Comparison of ENCODE assay signal across 9 cellular contexts in genomic region chr5:128537999-128538248, GRCh38. TPM values are rescaled to one million over a fixed set of nuclear protein-coding genes. Genes with fewer than 3 reads are reported as not detected.
DNase-seq lines count a peak whose midpoint lies in the region; ATAC-seq and TF ChIP-seq lines count a peak whose summit lies in the region.
"Had no signal": no experiment of that assay in that cellular context is flagged by ENCODE, and none has a peak within 500 bp of the region (broad histone marks: within the 10 kb centered on the region; RNA-seq: fewer than 3 reads in every experiment).

TSS of gene FBN2 (minus strand) at chr5:128538245. CDS start at chr5:128537603, 642 bp downstream.

- no peaks in the 10 kb centered on the region for H3K9me3 Mint-ChIP-seq in activated CD8-positive, alpha-beta T cell treated with anti-CD3 and anti-CD28 coated beads, Interleukin-2, amount 10 ng/mL, durations not matched to agents 7 days and 5 days (ENCODE audit: insufficient read depth)
- H3K9me3 Mint-ChIP-seq in activated CD8-positive, alpha-beta T cell treated with anti-CD3 and anti-CD28 coated beads for 36 hours, result no peaks in the 10 kb centered on the region
- H3K9me3 Mint-ChIP-seq in endodermal cell, result no peaks in the 10 kb centered on the region
- no peaks in the 10 kb centered on the region for H3K9me3 Mint-ChIP-seq in activated T-helper 2 cell treated with anti-CD3 and anti-CD28 coated beads, Interferon-gamma antibody, Interleukin-2, Interleukin-4, amounts not matched to agents 10 μg/mL and 5 μg/mL and 100 μg/mL, durations not matched to agents 14 hours and 24 hours and 36 hours

- no peaks in the 10 kb centered on the region for H3K36me3 Mint-ChIP-seq in activated CD8-positive, alpha-beta T cell treated with anti-CD3 and anti-CD28 coated beads, Interleukin-2, amount 10 ng/mL, durations not matched to agents 7 days and 5 days (ENCODE audit: low read depth)
- peaks cover 1% of the 10 kb centered on the region for H3K36me3 Mint-ChIP-seq in activated CD8-positive, alpha-beta T cell treated with anti-CD3 and anti-CD28 coated beads for 36 hours (ENCODE audit: low read depth)
- H3K36me3 Mint-ChIP-seq in endodermal cell (ENCODE audit: low read depth), result peaks cover 16% of the 10 kb centered on the region
- no peaks in the 10 kb centered on the region for H3K36me3 Mint-ChIP-seq in activated T-helper 2 cell treated with anti-CD3 and anti-CD28 coated beads, Interferon-gamma antibody, Interleukin-2, Interleukin-4, amounts not matched to agents 10 μg/mL and 5 μg/mL and 100 μg/mL, durations not matched to agents 14 hours and 24 hours and 36 hours (ENCODE audit: low read depth)

- CTCF ChIA-PET in activated CD8-positive, alpha-beta T cell treated with anti-CD3 and anti-CD28 coated beads, Interleukin-2, amount 10 ng/mL, durations not matched to agents 7 days and 5 days (lab: Charles Lee), result no interaction called here
- CTCF ChIA-PET in activated CD8-positive, alpha-beta T cell treated with anti-CD3 and anti-CD28 coated beads for 36 hours (lab: Charles Lee), result no interaction called here

- H3K27me3 ChIP-seq in endodermal cell (ENCODE audit: control insufficient read depth, insufficient read depth, low read length, poor library complexity, severe bottlenecking) (peaks cover 10% of the 10 kb centered on the region), muscle layer of duodenum (ENCODE audit: low read depth, low read length) (no peaks in the 10 kb centered on the region), uterus (no peaks in the 10 kb centered on the region)

- H3K4me3 ChIP-seq in endodermal cell (ENCODE audit: low read length) (peak within 1 kb of the TSS; percentile 70), muscle layer of duodenum (ENCODE audit: low read depth in 1 of 2, low read length in 2 of 2) (peak within 1 kb of the TSS; percentile 41 to 89), uterus (peak within 1 kb of the TSS; percentile 40 to 45)

- H3K4me1 Mint-ChIP-seq in activated CD8-positive, alpha-beta T cell treated with anti-CD3 and anti-CD28 coated beads, Interleukin-2, amount 10 ng/mL, durations not matched to agents 7 days and 5 days (ENCODE audit: low read depth), result peaks cover 1% of the 10 kb centered on the region
- no peaks in the 10 kb centered on the region for H3K4me1 Mint-ChIP-seq in activated CD8-positive, alpha-beta T cell treated with anti-CD3 and anti-CD28 coated beads for 36 hours (ENCODE audit: low read depth)
- H3K4me1 Mint-ChIP-seq in endodermal cell, result peaks cover 4% of the 10 kb centered on the region
- H3K4me1 Mint-ChIP-seq in activated T-helper 2 cell treated with anti-CD3 and anti-CD28 coated beads, Interferon-gamma antibody, Interleukin-2, Interleukin-4, amounts not matched to agents 10 μg/mL and 5 μg/mL and 100 μg/mL, durations not matched to agents 14 hours and 24 hours and 36 hours (ENCODE audit: low read depth), result no peaks in the 10 kb centered on the region

- H3K27ac ChIP-seq in endodermal cell (ENCODE audit: low read depth, low read length) (peak within 1 kb of the TSS; percentile 77), muscle layer of duodenum (ENCODE audit: low read length) (no peak within 1 kb of the TSS), uterus (peak within 1 kb of the TSS; percentile 34 to 36)

- TF ChIP-seq POLR2A in uterus (IDR thresholded peaks at IDR 0.05), result no peak

- no peaks in the 10 kb centered on the region for H3K36me3 ChIP-seq in endodermal cell (ENCODE audit: control insufficient read depth, insufficient read depth, low read length)
- no peaks in the 10 kb centered on the region for H3K36me3 ChIP-seq in muscle layer of duodenum (ENCODE audit: control insufficient read depth in 1 of 2, insufficient read depth in 2 of 2, low read length in 2 of 2)
- no peaks in the 10 kb centered on the region for H3K36me3 ChIP-seq in uterus

- POLR2A ChIA-PET in activated CD8-positive, alpha-beta T cell treated with anti-CD3 and anti-CD28 coated beads, Interleukin-2, amount 10 ng/mL, durations not matched to agents 7 days and 5 days (lab: Charles Lee), result no interaction called here
- POLR2A ChIA-PET in activated CD8-positive, alpha-beta T cell treated with anti-CD3 and anti-CD28 coated beads for 36 hours (lab: Charles Lee), result no interaction called here

- DNase-seq in activated CD8-positive, alpha-beta T cell treated with anti-CD3 and anti-CD28 coated beads, Interleukin-2, amount 10 ng/mL, durations not matched to agents 7 days and 5 days, result no peak
- no peak for DNase-seq in activated CD8-positive, alpha-beta T cell treated with anti-CD3 and anti-CD28 coated beads for 36 hours
- DNase-seq in endodermal cell (no peak), uterus (no peak), DMS 273 treated with DMSO at 0.1 percent for 48 hours (lab: John Stamatoyannopoulos, UW) (no peak)
- DNase-seq in activated T-helper 2 cell treated with anti-CD3 and anti-CD28 coated beads, Interferon-gamma antibody, Interleukin-2, Interleukin-4, amounts not matched to agents 10 μg/mL and 5 μg/mL and 100 μg/mL, durations not matched to agents 14 hours and 24 hours and 36 hours (ENCODE audit: low spot score), result no peak
- DNase-seq: NCI-H1694 had no signal

- peaks cover 19% of the 10 kb centered on the region for H3K27me3 Mint-ChIP-seq in activated CD8-positive, alpha-beta T cell treated with anti-CD3 and anti-CD28 coated beads, Interleukin-2, amount 10 ng/mL, durations not matched to agents 7 days and 5 days (ENCODE audit: low read depth)
- peaks cover 29% of the 10 kb centered on the region for H3K27me3 Mint-ChIP-seq in activated CD8-positive, alpha-beta T cell treated with anti-CD3 and anti-CD28 coated beads for 36 hours
- H3K27me3 Mint-ChIP-seq in endodermal cell (ENCODE audit: insufficient read depth), result peaks cover 52% of the 10 kb centered on the region
- peaks cover 35% of the 10 kb centered on the region for H3K27me3 Mint-ChIP-seq in activated T-helper 2 cell treated with anti-CD3 and anti-CD28 coated beads, Interferon-gamma antibody, Interleukin-2, Interleukin-4, amounts not matched to agents 10 μg/mL and 5 μg/mL and 100 μg/mL, durations not matched to agents 14 hours and 24 hours and 36 hours (ENCODE audit: low read depth)

- no peak within 1 kb of the TSS for H3K27ac Mint-ChIP-seq in activated CD8-positive, alpha-beta T cell treated with anti-CD3 and anti-CD28 coated beads, Interleukin-2, amount 10 ng/mL, durations not matched to agents 7 days and 5 days
- H3K27ac Mint-ChIP-seq in activated CD8-positive, alpha-beta T cell treated with anti-CD3 and anti-CD28 coated beads for 36 hours, result no peak within 1 kb of the TSS
- no peak within 1 kb of the TSS for H3K27ac Mint-ChIP-seq in endodermal cell
- no peak within 1 kb of the TSS for H3K27ac Mint-ChIP-seq in activated T-helper 2 cell treated with anti-CD3 and anti-CD28 coated beads, Interferon-gamma antibody, Interleukin-2, Interleukin-4, amounts not matched to agents 10 μg/mL and 5 μg/mL and 100 μg/mL, durations not matched to agents 14 hours and 24 hours and 36 hours

- H3K9me3 ChIP-seq in endodermal cell (ENCODE audit: control insufficient read depth, low read length), result no peaks in the 10 kb centered on the region
- H3K9me3 ChIP-seq in muscle layer of duodenum (ENCODE audit: control insufficient read depth in 1 of 2, low read length in 2 of 2), result no peaks in the 10 kb centered on the region
- H3K9me3 ChIP-seq in uterus, result no peaks in the 10 kb centered on the region

- H3K4me3 Mint-ChIP-seq in activated CD8-positive, alpha-beta T cell treated with anti-CD3 and anti-CD28 coated beads, Interleukin-2, amount 10 ng/mL, durations not matched to agents 7 days and 5 days, result peak within 1 kb of the TSS; percentile 15
- no peak within 1 kb of the TSS for H3K4me3 Mint-ChIP-seq in activated CD8-positive, alpha-beta T cell treated with anti-CD3 and anti-CD28 coated beads for 36 hours
- peak within 1 kb of the TSS; percentile 63 for H3K4me3 Mint-ChIP-seq in endodermal cell
- no peak within 1 kb of the TSS for H3K4me3 Mint-ChIP-seq in activated T-helper 2 cell treated with anti-CD3 and anti-CD28 coated beads, Interferon-gamma antibody, Interleukin-2, Interleukin-4, amounts not matched to agents 10 μg/mL and 5 μg/mL and 100 μg/mL, durations not matched to agents 14 hours and 24 hours and 36 hours (ENCODE audit: low read depth)

- intact Hi-C loops in activated CD8-positive, alpha-beta T cell treated with anti-CD3 and anti-CD28 coated beads for 36 hours (cut with micrococcal nuclease), result no loop called here
- intact Hi-C loops in uterus (cut with DNase I; ENCODE audit: low total_unique reads), result no loop called here
- intact Hi-C loops in activated T-helper 2 cell treated with anti-CD3 and anti-CD28 coated beads, Interferon-gamma antibody, Interleukin-2, Interleukin-4, amounts not matched to agents 10 μg/mL and 5 μg/mL and 100 μg/mL, durations not matched to agents 14 hours and 24 hours and 36 hours (cut with micrococcal nuclease), result no loop called here

- no peak for ATAC-seq in activated CD8-positive, alpha-beta T cell treated with anti-CD3 and anti-CD28 coated beads, Interleukin-2, amount 10 ng/mL, durations not matched to agents 7 days and 5 days
- no peak for ATAC-seq in activated CD8-positive, alpha-beta T cell treated with anti-CD3 and anti-CD28 coated beads for 36 hours
- ATAC-seq in HG02938 (IDR thresholded peaks at IDR 0.05; ENCODE audit: unreplicated experiment), result no peak

- TF ChIP-seq CTCF in activated CD8-positive, alpha-beta T cell treated with anti-CD3 and anti-CD28 coated beads for 36 hours (IDR thresholded peaks at IDR 0.05), result no peak
- no peak for TF ChIP-seq CTCF in endodermal cell (conservative IDR thresholded peaks at IDR 0.05)
- no peak for TF ChIP-seq CTCF in uterus (IDR thresholded peaks at IDR 0.05)

- no peaks in the 10 kb centered on the region for H3K4me1 ChIP-seq in endodermal cell (ENCODE audit: control insufficient read depth, insufficient read depth, low read length)
- peaks cover 0 to 17% of the 10 kb centered on the region in 2 donors for H3K4me1 ChIP-seq in muscle layer of duodenum (ENCODE audit: control insufficient read depth in 1 of 2, insufficient read depth in 2 of 2, low read length in 2 of 2)
- H3K4me1 ChIP-seq in uterus, result peaks cover 0 to 7% of the 10 kb centered on the region in 2 donors

- H3K9ac ChIP-seq in endodermal cell (ENCODE audit: extremely low read depth, low read length, poor library complexity, severe bottlenecking), result peak within 1 kb of the TSS; percentile 58

- WGBS in endodermal cell (ENCODE audit: insufficient coverage in 1 of 2, insufficient read length in 1 of 2), 2 experiments, result 0% methylated on average over 4 to 26 of the region's 26 CpGs

RNA-seq across cellular contexts. Expression of gene FBN2, which starts in this region (rescaled TPM):
- not detected for total RNA-seq in activated CD8-positive, alpha-beta T cell treated with anti-CD3 and anti-CD28 coated beads, Interleukin-2, amount 10 ng/mL, durations not matched to agents 7 days and 5 days
- not detected for total RNA-seq in activated CD8-positive, alpha-beta T cell treated with anti-CD3 and anti-CD28 coated beads for 36 hours
- total RNA-seq in endodermal cell, result 100 to 1,000 TPM; 131 to 212 TPM
- 58.7 TPM for polyA plus RNA-seq in endodermal cell (2013, experiment 1 of 2)
- polyA plus RNA-seq in endodermal cell (2013, experiment 2 of 2), result 61.4 TPM
- 100 to 1,000 TPM in 1 of 4 donors, 1 to 10 TPM in 3; 1.0 to 389 (median 2.8) TPM for total RNA-seq in uterus
- not detected in 2 replicates for total RNA-seq in activated T-helper 2 cell treated with anti-CD3 and anti-CD28 coated beads, Interferon-gamma antibody, Interleukin-2, Interleukin-4, amounts not matched to agents 10 μg/mL and 5 μg/mL and 100 μg/mL, durations not matched to agents 14 hours and 24 hours and 36 hours

Comparison
In these comparisons a context has a peak if more than half of its experiments do, and no peak if none do; other contexts are left out.
1. H3K4me3 Mint-ChIP-seq: peak in activated CD8-positive, alpha-beta T cell treated with anti-CD3 and anti-CD28 coated beads, Interleukin-2, amount 10 ng/mL, durations not matched to agents 7 days and 5 days (single experiment) and endodermal cell (single experiment); none in activated CD8-positive, alpha-beta T cell treated with anti-CD3 and anti-CD28 coated beads for 36 hours (single experiment) and activated T-helper 2 cell treated with anti-CD3 and anti-CD28 coated beads, Interferon-gamma antibody, Interleukin-2, Interleukin-4, amounts not matched to agents 10 μg/mL and 5 μg/mL and 100 μg/mL, durations not matched to agents 14 hours and 24 hours and 36 hours (single experiment).
2. Peak in every context shown above with its lines, with median percentiles within 50 percentile points of each other: H3K4me3 ChIP-seq.